8 cellular contexts compared by ENCODE assay signal in genomic region chrX:64204701-64205440, GRCh38. TPM values are rescaled to one million over a fixed set of nuclear protein-coding genes. Genes with fewer than 3 reads are reported as not detected.
DNase-seq lines count a peak whose midpoint lies in the region; ATAC-seq and TF ChIP-seq lines count a peak whose summit lies in the region.

No MANE protein-coding gene starts in this region.

- peak overlapping the region; percentile 89 for H3K4me3 Mint-ChIP-seq in HFFc6
- H3K4me3 Mint-ChIP-seq in activated naive CD8-positive, alpha-beta T cell treated with anti-CD3 and anti-CD28 coated beads for 36 hours: peak overlapping the region; percentile 81

- TF ChIP-seq CTCF in HFFc6 (IDR thresholded peaks at IDR 0.05) (no peak), heart left ventricle (IDR thresholded peaks at IDR 0.05) (no peak), parathyroid adenoma (IDR thresholded peaks at IDR 0.05) (no peak)

- H3K9me3 ChIP-seq in heart left ventricle (no peaks in the 10 kb centered on the region), parathyroid adenoma (ENCODE audit: control insufficient read depth, low read length) (no peaks in the 10 kb centered on the region)

- peak in 2 of 4 donors; percentile 3 to 21 for ATAC-seq in heart left ventricle

- H2AFZ ChIP-seq in parathyroid adenoma: peak overlapping the region; percentile 80

- H3K9ac ChIP-seq in parathyroid adenoma: no peak overlapping the region

- H3K4me1 Mint-ChIP-seq in HFFc6 (ENCODE audit: low read depth): peaks cover 34% of the 10 kb centered on the region
- peaks cover 10% of the 10 kb centered on the region for H3K4me1 Mint-ChIP-seq in activated naive CD8-positive, alpha-beta T cell treated with anti-CD3 and anti-CD28 coated beads for 36 hours

- intact Hi-C loops in heart left ventricle (cut with DNase I): loop anchor here in 3 of 10 donors (5.0 to 10.0 kb wide), 4 partner anchors 110 to 853 kb away; partner anchors contain the start of genes MTMR8 (in 1 of the 3) and SPIN4 (in 1 of the 3)

- no peak for TF ChIP-seq POLR2A in heart left ventricle (IDR thresholded peaks at IDR 0.05)

- no peaks in the 10 kb centered on the region for H3K36me3 ChIP-seq in heart left ventricle
- no peaks in the 10 kb centered on the region for H3K36me3 ChIP-seq in parathyroid adenoma (ENCODE audit: control insufficient read depth, insufficient read depth, low read length)

- H3K27me3 Mint-ChIP-seq in HFFc6 (ENCODE audit: insufficient read depth): no peaks in the 10 kb centered on the region; the same call in 1 of the 2 replicates
- no peaks in the 10 kb centered on the region for H3K27me3 Mint-ChIP-seq in activated naive CD8-positive, alpha-beta T cell treated with anti-CD3 and anti-CD28 coated beads for 36 hours

- H3K4me3 ChIP-seq in heart left ventricle (peak overlapping the region; percentile 19 to 97 (median 72)), parathyroid adenoma (ENCODE audit: low read depth, low read length) (peak overlapping the region; percentile 76)

- H3K27ac ChIP-seq in heart left ventricle (peak overlapping the region; percentile 82 to 98 (median 91)), parathyroid adenoma (peak overlapping the region; percentile 98)

- DNase-seq in NCI-H1694 treated with DMSO at 0.1 percent for 48 hours (lab: John Stamatoyannopoulos, UW): peak; percentile 2
- no peak for DNase-seq in NCI-H1694 (lab: John Stamatoyannopoulos, UW)
- no peak for DNase-seq in HFFc6
- peak; percentile 34 for DNase-seq in NCI-H2227 treated with DMSO at 0.1 percent for 48 hours (lab: John Stamatoyannopoulos, UW)
- DNase-seq in activated naive CD8-positive, alpha-beta T cell treated with anti-CD3 and anti-CD28 coated beads for 36 hours: peak; percentile 18
- DNase-seq in heart left ventricle: peak; percentile 23 to 60 (median 34)
- no peak for DNase-seq in GDM1 (lab: John Stamatoyannopoulos, UW)

- no peaks in the 10 kb centered on the region for H3K9me3 Mint-ChIP-seq in HFFc6
- H3K9me3 Mint-ChIP-seq in activated naive CD8-positive, alpha-beta T cell treated with anti-CD3 and anti-CD28 coated beads for 36 hours: no peaks in the 10 kb centered on the region

- no peaks in the 10 kb centered on the region for H3K36me3 Mint-ChIP-seq in HFFc6 (ENCODE audit: low read depth)
- no peaks in the 10 kb centered on the region for H3K36me3 Mint-ChIP-seq in activated naive CD8-positive, alpha-beta T cell treated with anti-CD3 and anti-CD28 coated beads for 36 hours

- peak overlapping the region; percentile 75 for H3K27ac Mint-ChIP-seq in HFFc6
- H3K27ac Mint-ChIP-seq in activated naive CD8-positive, alpha-beta T cell treated with anti-CD3 and anti-CD28 coated beads for 36 hours: peak overlapping the region; percentile 20

- peak overlapping the region; percentile 81 for H3K4me2 ChIP-seq in parathyroid adenoma (ENCODE audit: low read length)

- no peaks in the 10 kb centered on the region for H3K79me2 ChIP-seq in parathyroid adenoma

- H3K4me1 ChIP-seq in heart left ventricle: peaks cover 0 to 34% (median 10%) of the 10 kb centered on the region in 12 donors
- peaks cover 3% of the 10 kb centered on the region for H3K4me1 ChIP-seq in parathyroid adenoma

- peaks cover 0 to 3% (median 0%) of the 10 kb centered on the region in 9 donors for H3K27me3 ChIP-seq in heart left ventricle
- no peaks in the 10 kb centered on the region for H3K27me3 ChIP-seq in parathyroid adenoma (ENCODE audit: control insufficient read depth, insufficient read depth, low read length)

- WGBS in heart left ventricle, 4 donors: 1 to 40% (median 18%) methylated on average over 25 to 46 of the region's 46 CpGs

RNA-seq across cellular contexts. Expression of gene AMER1, which starts 0.6 kb away (rescaled TPM):
- total RNA-seq in HFFc6 (2021; fragmentation: NEBNext Ultra II Directional; extraction: Animal tissue kit (Norgen Biotek cat#: 25700)): 1 to 10 TPM; 1.6 to 2.1 (median 2.0) TPM
- 1 to 10 TPM; 4.3 to 4.4 TPM for total RNA-seq in activated naive CD8-positive, alpha-beta T cell treated with anti-CD3 and anti-CD28 coated beads for 36 hours
- 1 to 10 TPM; 3.6 to 5.6 (median 4.5) TPM for total RNA-seq in heart left ventricle
- 1 to 10 TPM; 1.7 to 2.6 TPM for polyA plus RNA-seq in heart left ventricle

RNA-seq across cellular contexts. Expression of gene ASB12, which starts 25.5 kb away (rescaled TPM):
- total RNA-seq in HFFc6 (2021; fragmentation: NEBNext Ultra II Directional; extraction: Animal tissue kit (Norgen Biotek cat#: 25700)): not detected
- under 1 TPM in 1 of 2 experiments, not detected in 1; 0.16 TPM for total RNA-seq in activated naive CD8-positive, alpha-beta T cell treated with anti-CD3 and anti-CD28 coated beads for 36 hours
- 1 to 10 TPM; 2.2 to 5.1 (median 3.0) TPM for total RNA-seq in heart left ventricle
- polyA plus RNA-seq in heart left ventricle: 1 to 10 TPM; 1.4 to 3.7 TPM

Comparison
In these comparisons a context has a peak if more than half of its experiments do, and no peak if none do; other contexts are left out.
1. DNase-seq: peak in NCI-H1694 treated with DMSO at 0.1 percent for 48 hours (single experiment), NCI-H2227 treated with DMSO at 0.1 percent for 48 hours (single experiment), activated naive CD8-positive, alpha-beta T cell treated with anti-CD3 and anti-CD28 coated beads for 36 hours (single experiment) and heart left ventricle (5 of 5); none in NCI-H1694 (single experiment), HFFc6 (single experiment) and GDM1 (single experiment).